Comparison of ENCODE assay signal across 8 cellular contexts in genomic region chr3:139388961-139389551, GRCh38. TPM values are rescaled to one million over a fixed set of nuclear protein-coding genes. Genes with fewer than 3 reads are reported as not detected.
DNase-seq lines count a peak whose midpoint lies in the region; ATAC-seq and TF ChIP-seq lines count a peak whose summit lies in the region.

No MANE protein-coding gene starts in this region.

- no peak for TF ChIP-seq CTCF in WI38 (IDR thresholded peaks at IDR 0.05; ENCODE audit: low read depth, low read length)
- no peak for TF ChIP-seq CTCF in ovary (IDR thresholded peaks at IDR 0.05)

- 1% methylated on average over 19 to 21 of the region's 21 CpGs for WGBS in ovary, 3 donors

- no peak for TF ChIP-seq EP300 in ovary (IDR thresholded peaks at IDR 0.05)

- H3K4me3 ChIP-seq in WI38 (ENCODE audit: low read depth, low read length): peak overlapping the region; percentile 96
- peak overlapping the region; percentile 98 for H3K4me3 ChIP-seq in ovary

- H3K36me3 ChIP-seq in ovary: no peaks in the 10 kb centered on the region

- DNase-seq in activated effector memory CD4-positive, alpha-beta T cell treated with anti-CD3 and anti-CD28 coated beads, Interleukin-2, amount 50 U/mL, for 16 hours: peak; percentile 72
- no peak for DNase-seq in activated effector memory CD4-positive, alpha-beta T cell treated with Interleukin-2 at 50 U/mL for 16 hours
- DNase-seq in ovary: no peak
- DNase-seq in NCI-H1694 (lab: John Stamatoyannopoulos, UW): no peak
- DNase-seq in NCI-H510A (lab: John Stamatoyannopoulos, UW): no peak

- intact Hi-C loops in ovary (cut with DNase I): no loop called here

- peak overlapping the region; percentile 84 to 89 for H3K27ac ChIP-seq in ovary

- H3K9me3 ChIP-seq in ovary: no peaks in the 10 kb centered on the region

- no peaks in the 10 kb centered on the region for H3K27me3 ChIP-seq in ovary

- ATAC-seq in HG03135 (IDR thresholded peaks at IDR 0.05; ENCODE audit: unreplicated experiment) (peak; percentile 19), esophagus mucosa (peak; percentile 45)

- no peak for TF ChIP-seq POLR2A in ovary (IDR thresholded peaks at IDR 0.05)

- peaks cover 3% of the 10 kb centered on the region for H3K4me1 ChIP-seq in ovary (ENCODE audit: insufficient read depth)

RNA-seq across cellular contexts. Expression of gene COPB2, which starts 0.4 kb away (rescaled TPM):
- total RNA-seq in esophagus mucosa (75.2 TPM), ovary (100 to 1,000 TPM in 1 of 7 donors, 10 to 100 TPM in 6; 55.0 to 108 (median 95.7) TPM)
- 100 to 1,000 TPM in 1 of 2 donors, 10 to 100 TPM in 1; 38.2 to 115 TPM for polyA plus RNA-seq in ovary

RNA-seq across cellular contexts. Expression of gene MRPS22, which starts 45.2 kb away (rescaled TPM):
- total RNA-seq in esophagus mucosa: 51.1 TPM
- total RNA-seq in ovary: 10 to 100 TPM; 33.0 to 41.7 (median 36.8) TPM
- 10 to 100 TPM; 35.9 to 51.6 TPM for polyA plus RNA-seq in ovary
